Comparison of ENCODE assay signal across 6 cellular contexts in the genomic region with DNA sequence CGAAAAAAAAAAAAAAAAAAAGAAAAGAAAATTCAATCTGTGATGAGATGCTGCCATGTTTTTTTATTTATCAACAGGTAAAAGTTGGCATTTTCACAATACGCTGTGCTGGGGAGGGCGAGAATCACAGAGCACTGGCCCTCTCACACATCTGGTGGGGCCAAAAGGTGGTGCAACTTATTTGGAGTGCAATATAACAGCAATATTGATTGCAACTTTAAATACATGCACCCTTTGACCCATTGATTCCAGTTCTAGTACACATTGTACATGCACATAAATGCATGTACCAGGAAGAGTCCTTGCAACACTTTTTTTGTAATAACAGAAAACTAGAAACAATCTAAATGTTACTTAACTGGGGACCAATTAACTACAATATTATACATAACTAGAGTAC.
"Had no signal": no experiment of that assay in that cellular context is flagged by ENCODE, and none has a peak within 500 bp of the region (broad histone marks: within the 10 kb centered on the region; RNA-seq: fewer than 3 reads in every experiment).

No MANE protein-coding gene starts in this region.

- ATAC-seq: HCT116 had no signal

- H3K4me3 ChIP-seq: HAP-1 had no signal

- H3K36me3 ChIP-seq: HAP-1 had no signal

- DNase-seq: GOT3, HFFc6, KBM-7 had no signal

- H3K9me3 ChIP-seq: HAP-1 had no signal

- FAIRE-seq: HTR-8/SVneo had no signal
